28 cellular contexts compared by ENCODE assay signal in genomic region chr5:57504357-57504756, GRCh38. TPM values are rescaled to one million over a fixed set of nuclear protein-coding genes. Genes with fewer than 3 reads are reported as not detected.
DNase-seq lines count a peak whose midpoint lies in the region; ATAC-seq, FAIRE-seq and TF ChIP-seq lines count a peak whose summit lies in the region.
"Had no signal": no experiment of that assay in that cellular context is flagged by ENCODE, and none has a peak within 500 bp of the region (broad histone marks: within the 10 kb centered on the region; RNA-seq: fewer than 3 reads in every experiment).

No MANE protein-coding gene starts in this region.

- H3K36me3 ChIP-seq in Panc1 (ENCODE audit: control insufficient read depth, insufficient read depth, low read length) (no peaks in the 10 kb centered on the region), K562 (ENCODE audit: control insufficient read depth, insufficient read depth, low read length) (no peaks in the 10 kb centered on the region), hepatocyte (replicated peaks; ENCODE audit: insufficient read depth, low read depth) (no peaks in the 10 kb centered on the region), esophagus squamous epithelium (no peaks in the 10 kb centered on the region), osteoblast (ENCODE audit: insufficient read depth, low read length) (no peaks in the 10 kb centered on the region)
- H3K36me3 ChIP-seq: ascending aorta, BE2C, gastrocnemius medialis, transverse colon had no signal

- H2AFZ ChIP-seq in K562 (ENCODE audit: low read depth, low read length) (no peak overlapping the region), hepatocyte (no peak overlapping the region), osteoblast (ENCODE audit: low read length) (no peak overlapping the region)

- H3K79me2 ChIP-seq in K562 (ENCODE audit: control insufficient read depth, insufficient read depth, low read length) = no peaks in the 10 kb centered on the region
- H3K79me2 ChIP-seq in hepatocyte = no peaks in the 10 kb centered on the region
- no peaks in the 10 kb centered on the region for H3K79me2 ChIP-seq in osteoblast (ENCODE audit: insufficient read depth, low read length)

- in situ Hi-C loops in Panc1 (cut with HindIII; ENCODE audit: low pct_unique_long_range_greater_than_20kb, low sequenced_read_pairs) = no loop called here
- in situ Hi-C loops in K562 (cut with MboI) = no loop called here

- no peaks in the 10 kb centered on the region for H3K27me3 ChIP-seq in Panc1 (ENCODE audit: control insufficient read depth, insufficient read depth, low read length)
- H3K27me3 ChIP-seq in K562 (ENCODE audit: control insufficient read depth in 2 of 2, insufficient read depth in 2 of 2, low read length in 2 of 2) = no peaks in the 10 kb centered on the region
- H3K27me3 ChIP-seq in hepatocyte = no peaks in the 10 kb centered on the region
- H3K27me3 ChIP-seq in esophagus squamous epithelium = no peaks in the 10 kb centered on the region
- H3K27me3 ChIP-seq in osteoblast (ENCODE audit: insufficient read depth, low read length) = no peaks in the 10 kb centered on the region
- H3K27me3 ChIP-seq: ascending aorta, BE2C, gastrocnemius medialis, transverse colon had no signal

- H3K9me2 ChIP-seq in hepatocyte (replicated peaks; ENCODE audit: insufficient read depth) = no peaks in the 10 kb centered on the region

- WGBS in A549 (ENCODE audit: missing lambda C conversion rate) = 78% methylated on average over 5 of the region's 5 CpGs
- 9% methylated on average over 5 of the region's 5 CpGs for WGBS in K562 (ENCODE audit: insufficient coverage, low coverage, missing lambda C conversion rate)
- 90% methylated on average over 5 of the region's 5 CpGs for WGBS in hepatocyte (ENCODE audit: low lambda C conversion rate, missing lambda C conversion rate)
- 54 to 66% methylated on average over 4 to 5 of the region's 5 CpGs for WGBS in esophagus squamous epithelium, 2 donors

- POLR2A ChIA-PET in A549 (lab: Yijun Ruan, JAX) (no interaction called here), Panc1 (lab: Charles Lee) (no interaction called here), K562 (lab: Yijun Ruan, JAX) (no interaction called here)

- H4K20me1 ChIP-seq in K562 (replicated peaks; ENCODE audit: control insufficient read depth, insufficient read depth, low read length) (no peaks in the 10 kb centered on the region), hepatocyte (ENCODE audit: insufficient read depth, poor library complexity, severe bottlenecking) (no peaks in the 10 kb centered on the region), osteoblast (ENCODE audit: insufficient read depth, low read length) (no peaks in the 10 kb centered on the region)

- H3K9me1 ChIP-seq in K562 (ENCODE audit: control insufficient read depth, insufficient read depth, low read length) = no peaks in the 10 kb centered on the region

- no peak for ATAC-seq in A549
- ATAC-seq in Panc1 = no peak
- no peak for ATAC-seq in K562
- no peak for ATAC-seq in HG03159 (IDR thresholded peaks at IDR 0.05; ENCODE audit: unreplicated experiment)
- ATAC-seq: activated T-helper 17 cell treated with anti-CD3 and anti-CD28 coated beads, Interleukin-2, amount 50 U/mL, for 72 hours; gastrocnemius medialis; mucosa of descending colon had no signal

- H3K9me3 ChIP-seq in A549 (no peaks in the 10 kb centered on the region), Panc1 (ENCODE audit: control insufficient read depth, insufficient read depth, low read depth, low read length) (no peaks in the 10 kb centered on the region), K562 (replicated peaks; ENCODE audit: control insufficient read depth, insufficient read depth, low read depth, low read length) (no peaks in the 10 kb centered on the region), hepatocyte (ENCODE audit: low read depth) (no peaks in the 10 kb centered on the region), esophagus squamous epithelium (no peaks in the 10 kb centered on the region), osteoblast (ENCODE audit: low read depth, low read length) (no peaks in the 10 kb centered on the region)
- H3K9me3 ChIP-seq: ascending aorta, BE2C, gastrocnemius medialis, mucosa of descending colon, transverse colon had no signal

- TF ChIP-seq POLR2A in A549 (IDR thresholded peaks at IDR 0.05; ENCODE audit: low read length) (no peak), K562 (conservative IDR thresholded peaks at IDR 0.05) (no peak), esophagus squamous epithelium (IDR thresholded peaks at IDR 0.05) (no peak)

- BruUV-seq in Panc1 (replicated peaks; lab: Mats Ljungman, UMichigan) (no TSS peak), K562 (replicated peaks; lab: Mats Ljungman, UMichigan) (no TSS peak)

- no peak for TF ChIP-seq RAD21 in A549 (conservative IDR thresholded peaks at IDR 0.05 in 1 of 2, IDR thresholded peaks at IDR 0.05 in 1 of 2)
- TF ChIP-seq RAD21 in K562 (CRISPR knock-in tag; conservative IDR thresholded peaks at IDR 0.05 in 1 of 2, IDR thresholded peaks at IDR 0.05 in 1 of 2) = no peak

- TF ChIP-seq CTCF in A549 (IDR thresholded peaks at IDR 0.05) (no peak), Panc1 (IDR thresholded peaks at IDR 0.05) (no peak), K562 (IDR thresholded peaks at IDR 0.05 in 2 of 3, conservative IDR thresholded peaks at IDR 0.05 in 1 of 3; ENCODE audit: insufficient read depth in 2 of 3, low read depth in 1 of 3, low read length in 3 of 3) (no peak), hepatocyte (IDR thresholded peaks at IDR 0.05; ENCODE audit: poor library complexity) (no peak), esophagus squamous epithelium (IDR thresholded peaks at IDR 0.05) (no peak), osteoblast (IDR thresholded peaks at IDR 0.05; ENCODE audit: extremely low read depth, low read depth, low read length) (no peak)

- intact Hi-C loops in Panc1 (cut with micrococcal nuclease; ENCODE audit: unreplicated experiment) (loop anchor here (5.0 kb wide), 1 partner anchor 188 kb away; no protein-coding TSS in a partner anchor), K562 (cut with micrococcal nuclease) (loop anchor here (10.0 kb wide), 1 partner anchor 270 kb away; no protein-coding TSS in a partner anchor), esophagus squamous epithelium (cut with DNase I) (loop anchor here (10.0 kb wide), 1 partner anchor 960 kb away; the partner anchor contains the start of gene PLK2)

- FAIRE-seq in A549 (lab: Jason Lieb, UNC) (no peak), K562 (lab: Jason Lieb, UNC) (peak; percentile 37)
- FAIRE-seq: A204.1, GM18507, islet of Langerhans had no signal

- TF ChIP-seq EP300 in A549 (IDR thresholded peaks at IDR 0.05) (no peak), K562 (IDR thresholded peaks at IDR 0.05; ENCODE audit: low read length) (no peak)

- H3K4me1 ChIP-seq in A549 = peaks cover 9% of the 10 kb centered on the region
- peaks cover 4% of the 10 kb centered on the region for H3K4me1 ChIP-seq in Panc1 (ENCODE audit: control insufficient read depth, insufficient read depth, low read length)
- no peaks in the 10 kb centered on the region for H3K4me1 ChIP-seq in K562 (replicated peaks in 1 of 2; ENCODE audit: control insufficient read depth in 2 of 2, insufficient read depth in 2 of 2, low read length in 2 of 2)
- peaks cover 28% of the 10 kb centered on the region for H3K4me1 ChIP-seq in hepatocyte (ENCODE audit: insufficient read depth)
- H3K4me1 ChIP-seq in esophagus squamous epithelium = peaks cover 0 to 6% (median 0%) of the 10 kb centered on the region in 3 donors
- H3K4me1 ChIP-seq in osteoblast (ENCODE audit: insufficient read depth, low read length) = peaks cover 9% of the 10 kb centered on the region
- H3K4me1 ChIP-seq: transverse colon had no signal

- CTCF ChIA-PET in A549 (lab: Yijun Ruan, JAX) (interaction anchor here (1.4 kb wide), 1 partner anchor 8 kb away, joined by 4 read pairs; no protein-coding TSS in a partner anchor), Panc1 (lab: Charles Lee) (no interaction called here), K562 (lab: Yijun Ruan, JAX; ENCODE audit: low intra/inter-chr PET ratio) (no interaction called here)

- H3K4me3 ChIP-seq in A549 (no peak overlapping the region), Panc1 (ENCODE audit: low read depth in 2 of 2, low read length in 2 of 2) (no peak overlapping the region), K562 (no peak overlapping the region), hepatocyte (no peak overlapping the region), esophagus squamous epithelium (no peak overlapping the region), osteoblast (ENCODE audit: insufficient read depth, low read length) (no peak overlapping the region)
- H3K4me3 ChIP-seq: ascending aorta, gastrocnemius medialis, mucosa of descending colon, transverse colon had no signal

- H3K27ac ChIP-seq in A549 (0 out of 6 replicates have a peak overlapping the region, but pooled peaks of 1 of the 2 experiments have one; percentile 4), Panc1 (ENCODE audit: low read length) (peak overlapping the region; percentile 94; the same call in 1 of the 2 replicates), K562 (ENCODE audit: extremely low read depth, low read depth, low read length) (no peak overlapping the region), hepatocyte (no peak overlapping the region), esophagus squamous epithelium (no peak overlapping the region), osteoblast (ENCODE audit: low read depth, low read length) (no peak overlapping the region)
- H3K27ac ChIP-seq: gastrocnemius medialis, transverse colon had no signal

- DNase-seq in A549 (ENCODE audit: low read depth in 1 of 2, low spot score in 1 of 2) = peak in 1 of 2 experiments; percentile 4
- DNase-seq in Panc1 (ENCODE audit: low read depth, low spot score) = no peak
- DNase-seq in K562 (ENCODE audit: extremely low read depth in 1 of 4, low spot score in 3 of 4) = peak in 1 of 4 experiments; percentile 3
- DNase-seq in hepatocyte (ENCODE audit: low spot score) = peak; percentile 27
- DNase-seq in NOMO-1 (lab: John Stamatoyannopoulos, UW; ENCODE audit: unreplicated experiment in 2 of 2) = no peak
- DNase-seq in esophagus squamous epithelium (lab: John Stamatoyannopoulos, UW) = no peak
- no peak for DNase-seq in osteoblast (ENCODE audit: insufficient read length, low spot score, missing footprints)
- DNase-seq: BE2C, gastrocnemius medialis, GDM1, GOT3, mucosa of descending colon, NCI-H1092, NCI-H1930, NCI-H2227 treated with DMSO at 0.1 percent for 48 hours, NCI-H69, T-helper 9 cell, transverse colon had no signal

- no peak overlapping the region for H3K9ac ChIP-seq in K562 (ENCODE audit: insufficient read depth in 1 of 2, low read depth in 2 of 2, low read length in 2 of 2)

- no peak overlapping the region for H3K4me2 ChIP-seq in A549
- no peak overlapping the region for H3K4me2 ChIP-seq in K562 (ENCODE audit: insufficient read depth, low read length)
- H3K4me2 ChIP-seq in hepatocyte = no peak overlapping the region
- H3K4me2 ChIP-seq in osteoblast (ENCODE audit: insufficient read depth, low read length) = no peak overlapping the region

RNA-seq across cellular contexts. Expression of gene ACTBL2, which starts 21.7 kb away (rescaled TPM):
- 0.06 TPM in 1 of 2 replicates, not detected in the other for polyA plus RNA-seq in A549 (2011; rRNA removed)
- 0.03 and 0.04 TPM in 2 replicates for polyA plus RNA-seq in A549 (2012; cell fraction: cytosol; rRNA removed)
- polyA plus RNA-seq in A549 (2012; cell fraction: nucleus; rRNA removed) = 0.02 and 0.06 TPM in 2 replicates
- polyA plus RNA-seq in A549 (2017; fragmentation: RNase III; extraction: RNeasy Plus Mini Kit Qiagen cat#74134 plus additional on column Dnase treatment) = 0.06 to 0.11 TPM (median 0.09 TPM) in 3 replicates
- 0.44 TPM in 1 of 2 replicates, not detected in the other for polyA minus RNA-seq in A549 (2011; rRNA and poly(A)+ RNA removed)
- not detected for total RNA-seq in Panc1 (2021; ENCODE audit: unreplicated experiment)
- polyA plus RNA-seq in Panc1 (2012; ENCODE audit: insufficient read length) = not detected
- not detected in 2 replicates for total RNA-seq in K562 (2011; cell fraction: chromatin; rRNA removed; ENCODE audit: low replicate concordance)
- not detected in 2 replicates for total RNA-seq in K562 (2011; cell fraction: nucleolus; rRNA removed)
- total RNA-seq in K562 (2011; cell fraction: nucleoplasm; rRNA removed) = not detected in 2 replicates
- not detected in 2 replicates for total RNA-seq in K562 (2014; rRNA removed)
- total RNA-seq in K562 (2014; rRNA removed; fragmentation: Illumina TruSeq; extraction: Trizol) = not detected in 2 replicates
- not detected in 2 replicates for total RNA-seq in K562 (2015; rRNA removed; fragmentation: Illumina TruSeq; extraction: Trizol)
- total RNA-seq in K562 (2021) = not detected in 2 replicates
- polyA plus RNA-seq in K562 (2011; rRNA removed) = not detected in 2 replicates
- polyA plus RNA-seq in K562 (2011; cell fraction: cytosol; rRNA removed) = not detected in 2 replicates
- 0.06 TPM in 1 of 2 replicates, not detected in the other for polyA plus RNA-seq in K562 (2011; cell fraction: nucleus; rRNA removed)
- not detected in 2 replicates for polyA plus RNA-seq in K562 (2012)
- not detected in 2 replicates for polyA plus RNA-seq in K562 (2014; fragmentation: Illumina TruSeq; extraction: Trizol)
- not detected for polyA plus RNA-seq in K562 (2014; fragmentation: Nextera tagmentation; extraction: Ambion mirVana)
- polyA plus RNA-seq in K562 (2014; rRNA removed) = not detected in 2 replicates
- polyA minus RNA-seq in K562 (2011; rRNA and poly(A)+ RNA removed) = not detected in 2 replicates
- polyA minus RNA-seq in K562 (2011; cell fraction: cytosol; rRNA and poly(A)+ RNA removed) = not detected in 2 replicates
- polyA minus RNA-seq in K562 (2011; cell fraction: nucleus; rRNA and poly(A)+ RNA removed) = not detected in 2 replicates
- total RNA-seq in hepatocyte = 0.16 and 0.83 TPM in 2 replicates
- 0.17 TPM in 1 of 2 replicates, not detected in the other for polyA plus RNA-seq in hepatocyte
- not detected for total RNA-seq in esophagus squamous epithelium
- total RNA-seq in osteoblast = not detected in 2 replicates
- total RNA-seq: activated T-helper 17 cell treated with anti-CD3 and anti-CD28 coated beads, Interleukin-2, amount 50 U/mL, for 72 hours; ascending aorta; cerebellum; gastrocnemius medialis; liver; mucosa of descending colon; progenitor cell of endocrine pancreas; transverse colon had no signal
- polyA plus RNA-seq: esophagus, liver had no signal

Comparison
In these comparisons a context has a peak if more than half of its experiments do, and no peak if none do; other contexts are left out.
1. Of the 35 proteins assayed by ChIP-seq in both K562 and A549: peak only in K562: none; only in A549: none; in both: USF2; in neither: 34.